11 cellular contexts compared by ENCODE assay signal in the genomic region with DNA sequence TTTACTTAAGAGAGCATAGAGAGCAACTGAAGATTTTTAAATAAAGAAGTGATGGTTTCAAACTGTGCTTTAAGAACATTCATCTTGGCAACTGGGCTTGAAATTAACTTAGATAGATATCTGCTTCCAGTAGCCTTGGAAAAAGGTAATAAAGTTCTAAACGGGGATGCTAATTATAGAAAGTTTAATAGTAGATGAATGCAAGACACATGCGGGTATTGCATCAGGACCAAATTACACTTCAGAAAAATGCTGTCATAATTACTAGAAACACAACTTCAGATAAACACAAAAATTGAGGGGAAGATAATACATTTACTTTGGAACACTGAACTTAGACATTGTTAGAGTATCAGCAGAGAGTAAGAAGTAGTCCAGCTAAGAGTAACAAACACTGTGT.
"Had no signal": no experiment of that assay in that cellular context is flagged by ENCODE, and none has a peak within 500 bp of the region (broad histone marks: within the 10 kb centered on the region; RNA-seq: fewer than 3 reads in every experiment).

No MANE protein-coding gene starts in this region.

- H3K27ac ChIP-seq: GM23248 had no signal

- H3K4me3 Mint-ChIP-seq: GM23338, H9, HFFc6 had no signal

- FAIRE-seq: H1, H54 had no signal

- ATAC-seq: GM23338, HCT116 had no signal

- H3K4me2 ChIP-seq: GM23338 had no signal

- H3K27ac Mint-ChIP-seq: GM23338, H9, HFFc6 had no signal

- H3K36me3 ChIP-seq: HAP-1 had no signal

- H3K9me3 ChIP-seq: HAP-1 had no signal

- DNase-seq: GM23248, GOT3, H7, H9, HCEC 1CT, HFFc6 had no signal

- H3K9ac ChIP-seq: GM23248 had no signal

- H3K4me3 ChIP-seq: GM23248, GM23338, HAP-1 had no signal

- H2AFZ ChIP-seq: GM23248, GM23338 had no signal

- H3K9me3 Mint-ChIP-seq: GM23338, H9, HFFc6 had no signal
